Comparison of ENCODE assay signal across 8 cellular contexts in the genomic region with DNA sequence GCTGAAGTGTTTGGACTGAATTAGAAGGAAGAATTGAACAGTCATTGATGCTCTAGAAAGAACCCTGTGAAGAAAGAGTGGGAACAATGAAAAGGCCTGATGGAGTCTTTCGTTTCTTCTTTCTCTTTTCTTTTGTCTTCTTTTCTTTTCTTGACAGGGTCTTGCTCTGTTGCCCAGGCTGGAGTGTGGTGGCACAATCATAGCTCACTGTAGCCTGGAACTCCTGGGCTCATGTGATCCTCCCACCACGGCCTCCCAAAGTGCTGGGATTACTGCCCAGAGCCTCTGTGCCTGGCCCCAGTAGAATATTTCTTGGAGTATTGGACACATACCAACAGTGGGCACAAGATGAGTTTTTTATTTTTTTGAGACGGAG. TPM values are rescaled to one million over a fixed set of nuclear protein-coding genes. Genes with fewer than 3 reads are reported as not detected.
A peak's percentile ranks its signal among the peaks of the same experiment; 100 is the strongest.
DNase-seq lines count a peak whose midpoint lies in the region; ATAC-seq and TF ChIP-seq lines count a peak whose summit lies in the region.

No MANE protein-coding gene starts in this region.

- TF ChIP-seq CTCF in A673 (conservative IDR thresholded peaks at IDR 0.05; ENCODE audit: low read depth, low read length), result no peak
- no peak for TF ChIP-seq CTCF in GM23338 (conservative IDR thresholded peaks at IDR 0.05; ENCODE audit: low read depth in 2 of 2)

- POLR2A ChIA-PET in A673 (lab: Charles Lee; ENCODE audit: low non-redundant PET), result interaction anchor here (0.6 kb wide), 1 partner anchor 14 kb away, joined by 3 read pairs; no protein-coding TSS in a partner anchor
- POLR2A ChIA-PET in activated CD8-positive, alpha-beta T cell treated with anti-CD3 and anti-CD28 coated beads, Interleukin-2, amount 10 ng/mL, durations not matched to agents 7 days and 5 days (lab: Charles Lee), result interaction anchor here (1.4 to 4.1 kb wide), 5 partner anchors 8 to 35 kb away, joined by 5 to 39 read pairs (median 15); partner anchors contain the start of gene FADS2

- H3K27me3 Mint-ChIP-seq in GM23338 (ENCODE audit: insufficient read depth, low read depth, poor library complexity), result peaks cover 9% of the 10 kb centered on the region
- H3K27me3 Mint-ChIP-seq in activated CD8-positive, alpha-beta T cell treated with anti-CD3 and anti-CD28 coated beads, Interleukin-2, amount 10 ng/mL, durations not matched to agents 7 days and 5 days (ENCODE audit: low read depth), result no peaks in the 10 kb centered on the region

- no peak overlapping the region for H2AFZ ChIP-seq in GM23338

- H3K4me3 ChIP-seq in A673 (ENCODE audit: low read depth, low read length, poor library complexity, severe bottlenecking) (peak overlapping the region; percentile 100), GM23338 (peak overlapping the region; percentile 82), iPS-18c (ENCODE audit: insufficient read depth, low read depth, low read length) (peak overlapping the region; percentile 91)

- no TSS peak for BruUV-seq in A673 (replicated peaks; lab: Mats Ljungman, UMichigan)

- peak overlapping the region; percentile 87 for H3K4me2 ChIP-seq in GM23338

- H3F3A ChIP-seq in GM23338 (replicated peaks; ENCODE audit: low read depth), result peaks cover 24% of the 10 kb centered on the region; the same call in 1 of the 2 replicates

- H3K27me3 ChIP-seq in A673 (replicated peaks; ENCODE audit: insufficient read depth, low read depth, low read length, poor library complexity) (no peaks in the 10 kb centered on the region), GM23338 (ENCODE audit: insufficient read depth) (no peaks in the 10 kb centered on the region)

- peaks cover 4% of the 10 kb centered on the region; the same call in 1 of the 2 replicates for H4K20me1 ChIP-seq in GM23338 (replicated peaks; ENCODE audit: insufficient read depth)

- H3K27ac ChIP-seq in A673 (ENCODE audit: low read depth, low read length, poor library complexity, severe bottlenecking), result peak overlapping the region; percentile 100
- peak overlapping the region; percentile 92; the same call in 1 of the 2 replicates for H3K27ac ChIP-seq in GM23338 (ENCODE audit: low read depth)

- H3K9me2 ChIP-seq in GM23338 (ENCODE audit: insufficient read depth), result no peaks in the 10 kb centered on the region

- DNase-seq in A673 (ENCODE audit: low spot score) (peak; percentile 33), GM23338 (ENCODE audit: low spot score) (no peak), SW 1271 (lab: John Stamatoyannopoulos, UW) (no peak), DMS 273 treated with DMSO at 0.1 percent for 48 hours (lab: John Stamatoyannopoulos, UW) (no peak), D341Med (ENCODE audit: low spot score) (no peak)
- no peak for DNase-seq in activated CD8-positive, alpha-beta T cell treated with anti-CD3 and anti-CD28 coated beads, Interleukin-2, amount 10 ng/mL, durations not matched to agents 7 days and 5 days

- peak overlapping the region; percentile 100 for H3K27ac Mint-ChIP-seq in GM23338
- H3K27ac Mint-ChIP-seq in activated CD8-positive, alpha-beta T cell treated with anti-CD3 and anti-CD28 coated beads, Interleukin-2, amount 10 ng/mL, durations not matched to agents 7 days and 5 days, result peak overlapping the region; percentile 100

- H3K36me3 Mint-ChIP-seq in GM23338 (ENCODE audit: low read depth), result peaks cover 68% of the 10 kb centered on the region
- peaks cover 65% of the 10 kb centered on the region for H3K36me3 Mint-ChIP-seq in activated CD8-positive, alpha-beta T cell treated with anti-CD3 and anti-CD28 coated beads, Interleukin-2, amount 10 ng/mL, durations not matched to agents 7 days and 5 days (ENCODE audit: low read depth)

- H3K4me3 Mint-ChIP-seq in GM23338, result peak overlapping the region; percentile 91
- peak overlapping the region; percentile 86 for H3K4me3 Mint-ChIP-seq in activated CD8-positive, alpha-beta T cell treated with anti-CD3 and anti-CD28 coated beads, Interleukin-2, amount 10 ng/mL, durations not matched to agents 7 days and 5 days

- H3K9me3 Mint-ChIP-seq in GM23338, result no peaks in the 10 kb centered on the region
- no peaks in the 10 kb centered on the region for H3K9me3 Mint-ChIP-seq in activated CD8-positive, alpha-beta T cell treated with anti-CD3 and anti-CD28 coated beads, Interleukin-2, amount 10 ng/mL, durations not matched to agents 7 days and 5 days (ENCODE audit: insufficient read depth)

- intact Hi-C loops in A673 (cut with micrococcal nuclease; ENCODE audit: unreplicated experiment), result no loop called here

- H3K79me2 ChIP-seq in GM23338 (replicated peaks; ENCODE audit: insufficient read depth), result peaks cover 54% of the 10 kb centered on the region

- H3K9me3 ChIP-seq in A673 (ENCODE audit: low read depth, low read length, poor library complexity, severe bottlenecking), result no peaks in the 10 kb centered on the region
- no peaks in the 10 kb centered on the region for H3K9me3 ChIP-seq in iPS-18c (ENCODE audit: control insufficient read depth, insufficient read depth, low read length)

- CTCF ChIA-PET in A673 (lab: Charles Lee), result interaction anchor here (1.2 kb wide), 1 partner anchor 23 kb away, joined by 4 read pairs; the partner anchor contains the start of gene FADS1
- CTCF ChIA-PET in activated CD8-positive, alpha-beta T cell treated with anti-CD3 and anti-CD28 coated beads, Interleukin-2, amount 10 ng/mL, durations not matched to agents 7 days and 5 days (lab: Charles Lee), result interaction anchor here (0.7 to 2.9 kb wide), 6 partner anchors 21 to 314 kb away, joined by 3 to 18 read pairs (median 10); no protein-coding TSS in a partner anchor

- H3K4me1 ChIP-seq in A673 (ENCODE audit: insufficient read depth, low read length, poor library complexity, severe bottlenecking) (peaks cover 21% of the 10 kb centered on the region), GM23338 (ENCODE audit: insufficient read depth) (0 out of 2 replicates have a peak, but pooled peaks cover 5% of the 10 kb centered on the region)

- H3K36me3 ChIP-seq in A673 (ENCODE audit: insufficient read depth, low read length, poor library complexity, severe bottlenecking) (peaks cover 61% of the 10 kb centered on the region), GM23338 (ENCODE audit: insufficient read depth) (peaks cover 3% of the 10 kb centered on the region; the same call in 1 of the 2 replicates)

- ATAC-seq in GM23338, result no peak
- no peak for ATAC-seq in activated CD8-positive, alpha-beta T cell treated with anti-CD3 and anti-CD28 coated beads, Interleukin-2, amount 10 ng/mL, durations not matched to agents 7 days and 5 days
- no peak for ATAC-seq in GM19467 (IDR thresholded peaks at IDR 0.05; ENCODE audit: unreplicated experiment)

- H3K4me1 Mint-ChIP-seq in GM23338, result peaks cover 17% of the 10 kb centered on the region
- H3K4me1 Mint-ChIP-seq in activated CD8-positive, alpha-beta T cell treated with anti-CD3 and anti-CD28 coated beads, Interleukin-2, amount 10 ng/mL, durations not matched to agents 7 days and 5 days (ENCODE audit: low read depth), result peaks cover 62% of the 10 kb centered on the region

TF ChIP-seq in GM23338, 12 proteins besides CTCF, POLR2A, EP300 and RAD21:
- TF ChIP-seq ZNF331 (CRISPR knock-in tag; IDR thresholded peaks at IDR 0.05; ENCODE audit: low read depth) (no peak), STAT1 (IDR thresholded peaks at IDR 0.05; ENCODE audit: unreplicated experiment) (no peak)
TF ChIP-seq in GM23338: peak in this region for 0.

RNA-seq across cellular contexts. Expression of gene FEN1, which starts 1.1 kb away (rescaled TPM):
- 140 and 152 TPM in 2 replicates for total RNA-seq in A673 (2021)
- 89.0 and 96.3 TPM in 2 replicates for total RNA-seq in GM23338 (2014; rRNA removed; shearing (Covaris generic))
- polyA plus RNA-seq in GM23338 (2016; fragmentation: Nextera tagmentation; extraction: Ambion mirVana), result 78.8 and 85.1 TPM in 2 replicates
- total RNA-seq in activated CD8-positive, alpha-beta T cell treated with anti-CD3 and anti-CD28 coated beads, Interleukin-2, amount 10 ng/mL, durations not matched to agents 7 days and 5 days, result 100 to 1,000 TPM; 146 TPM

RNA-seq across cellular contexts. Expression of gene TMEM258, which starts 1.4 kb away (rescaled TPM):
- 138 and 139 TPM in 2 replicates for total RNA-seq in A673 (2021)
- total RNA-seq in GM23338 (2014; rRNA removed; shearing (Covaris generic)), result 71.3 and 73.3 TPM in 2 replicates
- 519 and 553 TPM in 2 replicates for polyA plus RNA-seq in GM23338 (2016; fragmentation: Nextera tagmentation; extraction: Ambion mirVana)
- total RNA-seq in activated CD8-positive, alpha-beta T cell treated with anti-CD3 and anti-CD28 coated beads, Interleukin-2, amount 10 ng/mL, durations not matched to agents 7 days and 5 days, result 100 to 1,000 TPM; 154 to 163 TPM

RNA-seq across cellular contexts. Expression of gene FADS1, which starts 23.0 kb away (rescaled TPM):
- total RNA-seq in A673 (2021), result 442 and 490 TPM in 2 replicates
- total RNA-seq in GM23338 (2014; rRNA removed; shearing (Covaris generic)), result 103 and 119 TPM in 2 replicates
- 67.6 and 74.9 TPM in 2 replicates for polyA plus RNA-seq in GM23338 (2016; fragmentation: Nextera tagmentation; extraction: Ambion mirVana)
- total RNA-seq in activated CD8-positive, alpha-beta T cell treated with anti-CD3 and anti-CD28 coated beads, Interleukin-2, amount 10 ng/mL, durations not matched to agents 7 days and 5 days, result 10 to 100 TPM; 84.1 to 92.8 TPM

RNA-seq across cellular contexts. Expression of gene FADS2, which starts 34.3 kb away (rescaled TPM):
- total RNA-seq in A673 (2021), result 1,097 and 1,272 TPM in 2 replicates
- 354 and 392 TPM in 2 replicates for total RNA-seq in GM23338 (2014; rRNA removed; shearing (Covaris generic))
- polyA plus RNA-seq in GM23338 (2016; fragmentation: Nextera tagmentation; extraction: Ambion mirVana), result 124 and 126 TPM in 2 replicates
- total RNA-seq in activated CD8-positive, alpha-beta T cell treated with anti-CD3 and anti-CD28 coated beads, Interleukin-2, amount 10 ng/mL, durations not matched to agents 7 days and 5 days, result 100 to 1,000 TPM; 395 to 416 TPM

RNA-seq across cellular contexts. Expression of gene MYRF, which starts 41.4 kb away (rescaled TPM):
- 11.2 and 14.6 TPM in 2 replicates for total RNA-seq in A673 (2021)
- total RNA-seq in GM23338 (2014; rRNA removed; shearing (Covaris generic)), result 5.0 and 5.5 TPM in 2 replicates
- polyA plus RNA-seq in GM23338 (2016; fragmentation: Nextera tagmentation; extraction: Ambion mirVana), result 1.9 and 2.2 TPM in 2 replicates
- 1 to 10 TPM; 2.8 to 2.9 TPM for total RNA-seq in activated CD8-positive, alpha-beta T cell treated with anti-CD3 and anti-CD28 coated beads, Interleukin-2, amount 10 ng/mL, durations not matched to agents 7 days and 5 days
